In the genomic region with DNA sequence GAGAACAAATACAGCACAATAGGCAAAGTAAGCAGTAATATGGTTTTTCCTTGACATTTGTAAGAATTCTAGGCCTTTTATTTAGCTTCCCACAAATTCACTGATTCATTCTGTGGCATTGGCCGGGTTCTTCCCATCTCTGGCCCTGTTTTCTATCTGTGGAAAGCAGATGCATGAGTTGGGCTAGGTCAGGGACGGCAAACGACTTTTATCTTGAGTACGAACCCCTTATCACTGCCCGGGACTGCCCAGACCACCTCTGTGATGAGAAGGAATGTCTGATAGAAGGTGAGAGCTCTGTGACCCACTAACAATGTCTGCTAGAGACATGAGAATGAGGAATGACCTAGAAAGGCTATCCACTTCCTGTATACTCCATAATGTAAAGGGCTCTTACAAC, we compare ENCODE assay signal across 1 cellular context.
TF ChIP-seq lines count a peak whose summit lies in the region.

No MANE protein-coding gene starts in this region.

TF ChIP-seq in IMR-90, 13 proteins besides CTCF, POLR2A, EP300 and RAD21:
- no peak for TF ChIP-seq CEBPB (IDR thresholded peaks at IDR 0.05; ENCODE audit: low read depth, low read length)
- TF ChIP-seq MAZ (IDR thresholded peaks at IDR 0.05; ENCODE audit: borderline replicate concordance, low read depth, low read length), result no peak
- no peak for TF ChIP-seq FOS (IDR thresholded peaks at IDR 0.05; ENCODE audit: low read depth, low read length)
